ENCODE assay signal across 11 cellular contexts in genomic region chr3:115186351-115187148, GRCh38. TPM values are rescaled to one million over a fixed set of nuclear protein-coding genes. Genes with fewer than 3 reads are reported as not detected.
A peak's percentile ranks its signal among the peaks of the same experiment; 100 is the strongest.
DNase-seq lines count a peak whose midpoint lies in the region; ATAC-seq and TF ChIP-seq lines count a peak whose summit lies in the region.
"Had no signal": no experiment of that assay in that cellular context is flagged by ENCODE, and none has a peak within 500 bp of the region (broad histone marks: within the 10 kb centered on the region; RNA-seq: fewer than 3 reads in every experiment).

No MANE protein-coding gene starts in this region.

- no peak for DNase-seq in stimulated activated effector memory CD8-positive, alpha-beta T cell treated with anti-CD3 and anti-CD28 coated beads, Interleukin-12 subunit alpha, Interleukin-12 subunit beta, amount 100 ng/mL, for 72 hours (ENCODE audit: low spot score in 2 of 2)
- no peak for DNase-seq in GM19238 (ENCODE audit: insufficient read length, low spot score)
- no peak for DNase-seq in A172 (ENCODE audit: low spot score)
- DNase-seq in foreskin fibroblast, result no peak
- DNase-seq: lower lobe of right lung, NCI-H1436 had no signal

- H3K36me3 Mint-ChIP-seq in stimulated activated effector memory CD8-positive, alpha-beta T cell treated with anti-CD3 and anti-CD28 coated beads, Interleukin-12 subunit alpha, Interleukin-12 subunit beta, amount 100 ng/mL, for 72 hours, result no peaks in the 10 kb centered on the region

- peak overlapping the region; percentile 26 for H3K27ac Mint-ChIP-seq in stimulated activated effector memory CD8-positive, alpha-beta T cell treated with anti-CD3 and anti-CD28 coated beads, Interleukin-12 subunit alpha, Interleukin-12 subunit beta, amount 100 ng/mL, for 72 hours

- H3K4me3 Mint-ChIP-seq in stimulated activated effector memory CD8-positive, alpha-beta T cell treated with anti-CD3 and anti-CD28 coated beads, Interleukin-12 subunit alpha, Interleukin-12 subunit beta, amount 100 ng/mL, for 72 hours, result no peak overlapping the region
- H3K4me3 Mint-ChIP-seq: central memory CD8-positive, alpha-beta T cell had no signal

- H3K9me3 Mint-ChIP-seq in stimulated activated effector memory CD8-positive, alpha-beta T cell treated with anti-CD3 and anti-CD28 coated beads, Interleukin-12 subunit alpha, Interleukin-12 subunit beta, amount 100 ng/mL, for 72 hours, result peaks cover 3% of the 10 kb centered on the region

- H3K4me3 ChIP-seq in foreskin fibroblast (ENCODE audit: low read depth in 1 of 2, low read length in 2 of 2), result no peak overlapping the region
- H3K4me3 ChIP-seq: lower lobe of right lung, right atrium auricular region had no signal

- peak; percentile 56 for ATAC-seq in GM19324 (IDR thresholded peaks at IDR 0.05; ENCODE audit: low FRiP score, unreplicated experiment)
- ATAC-seq in HG02642 (IDR thresholded peaks at IDR 0.05; ENCODE audit: poor library complexity, unreplicated experiment), result peak; percentile 40
- ATAC-seq in HG03442 (IDR thresholded peaks at IDR 0.05; ENCODE audit: unreplicated experiment), result peak; percentile 35
- ATAC-seq in stimulated activated effector memory CD8-positive, alpha-beta T cell treated with anti-CD3 and anti-CD28 coated beads, Interleukin-12 subunit alpha, Interleukin-12 subunit beta, amount 100 ng/mL, for 72 hours, result no peak

- TF ChIP-seq CTCF in foreskin fibroblast (IDR thresholded peaks at IDR 0.05; ENCODE audit: low read depth, low read length), result no peak

- peaks cover 10% of the 10 kb centered on the region for H3K4me1 Mint-ChIP-seq in stimulated activated effector memory CD8-positive, alpha-beta T cell treated with anti-CD3 and anti-CD28 coated beads, Interleukin-12 subunit alpha, Interleukin-12 subunit beta, amount 100 ng/mL, for 72 hours

RNA-seq across cellular contexts. Expression of gene ZBTB20, which starts 39.5 kb away (rescaled TPM):
- 7.5 and 13.0 TPM in 2 replicates for total RNA-seq in A172 (2014; rRNA removed; shearing (Covaris generic))
